ENCODE assay signal across 8 cellular contexts in the genomic region with DNA sequence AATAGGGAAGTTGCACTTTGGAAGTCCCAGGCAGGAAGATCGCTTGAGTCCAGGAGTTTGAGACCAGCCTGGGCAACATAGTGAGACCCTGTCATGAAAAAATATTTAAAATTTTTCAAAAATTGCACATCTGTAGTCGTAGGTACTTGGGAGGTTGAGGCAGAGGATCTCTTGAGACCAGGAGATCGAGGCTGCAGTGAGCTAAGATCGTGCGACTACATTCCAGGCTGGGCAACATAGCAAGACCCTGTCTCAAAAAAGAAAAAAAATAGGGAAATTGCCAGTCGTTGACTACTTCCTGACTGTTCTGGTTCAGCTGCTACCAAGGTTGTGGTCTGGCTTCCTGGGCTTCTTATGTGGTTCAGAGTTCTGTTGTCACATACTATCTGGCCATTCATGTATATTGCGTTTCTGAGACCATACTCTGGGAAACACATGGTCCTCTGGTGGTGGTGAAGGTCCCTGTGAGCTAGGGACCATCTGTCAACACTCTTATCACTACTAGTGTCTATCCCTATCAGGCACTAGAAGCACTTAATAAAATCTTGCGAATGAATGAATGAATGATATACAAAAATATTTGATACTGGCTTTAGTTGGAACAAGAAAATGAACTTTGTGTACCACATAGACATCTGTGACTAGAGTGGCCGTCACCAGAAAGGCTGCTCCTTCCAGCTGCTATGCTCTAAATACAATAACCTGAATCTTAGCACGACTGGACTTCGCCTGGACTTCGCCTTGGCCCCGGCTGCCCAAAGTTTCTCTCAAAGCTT. TPM values are rescaled to one million over a fixed set of nuclear protein-coding genes. Genes with fewer than 3 reads are reported as not detected.
DNase-seq lines count a peak whose midpoint lies in the region; ATAC-seq and TF ChIP-seq lines count a peak whose summit lies in the region.

No MANE protein-coding gene starts in this region.

- H3K4me1 ChIP-seq in iPS-15b (ENCODE audit: control insufficient read depth, insufficient read depth, low read length) (peaks cover 6% of the 10 kb centered on the region), stomach (peaks cover 7 to 39% (median 21%) of the 10 kb centered on the region in 4 donors)

- H3K27ac ChIP-seq in stomach, result peak overlapping the region in 4 of 5 donors; percentile 64 to 78 (median 68)

- H3K27me3 ChIP-seq in iPS-15b (ENCODE audit: control insufficient read depth, insufficient read depth, low read length) (peaks cover 6% of the 10 kb centered on the region), stomach (peaks cover 0 to 5% (median 0%) of the 10 kb centered on the region in 3 donors)

- no peak for TF ChIP-seq EP300 in stomach (IDR thresholded peaks at IDR 0.05)

- POLR2A ChIA-PET in activated CD4-positive, alpha-beta T cell treated with anti-CD3 and anti-CD28 coated beads, Interleukin-2, amount 10 ng/mL, durations not matched to agents 7 days and 5 days (lab: Charles Lee), result no interaction called here
- POLR2A ChIA-PET in activated CD8-positive, alpha-beta T cell treated with anti-CD3 and anti-CD28 coated beads, Interleukin-2, amount 10 ng/mL, durations not matched to agents 7 days and 5 days (lab: Charles Lee), result interaction anchor here (1.0 kb wide), 1 partner anchor 39 kb away, joined by 3 read pairs; a partner anchor contains a TSS

- no peak for TF ChIP-seq CTCF in stomach (IDR thresholded peaks at IDR 0.05)

- no peak overlapping the region for H3K27ac Mint-ChIP-seq in activated CD4-positive, alpha-beta T cell treated with anti-CD3 and anti-CD28 coated beads, Interleukin-2, amount 10 ng/mL, durations not matched to agents 7 days and 5 days
- H3K27ac Mint-ChIP-seq in activated CD8-positive, alpha-beta T cell treated with anti-CD3 and anti-CD28 coated beads, Interleukin-2, amount 10 ng/mL, durations not matched to agents 7 days and 5 days, result no peak overlapping the region

- no peak for ATAC-seq in activated CD8-positive, alpha-beta T cell treated with anti-CD3 and anti-CD28 coated beads, Interleukin-2, amount 10 ng/mL, durations not matched to agents 7 days and 5 days
- ATAC-seq in GM18909 (IDR thresholded peaks at IDR 0.05; ENCODE audit: poor library complexity, unreplicated experiment), result no peak

- CTCF ChIA-PET in activated CD4-positive, alpha-beta T cell treated with anti-CD3 and anti-CD28 coated beads, Interleukin-2, amount 10 ng/mL, durations not matched to agents 7 days and 5 days (lab: Charles Lee), result interaction anchor here (0.9 kb wide), 1 partner anchor 10 kb away, joined by 3 read pairs; no protein-coding TSS in a partner anchor
- CTCF ChIA-PET in activated CD8-positive, alpha-beta T cell treated with anti-CD3 and anti-CD28 coated beads, Interleukin-2, amount 10 ng/mL, durations not matched to agents 7 days and 5 days (lab: Charles Lee), result interaction anchor here (1.0 to 1.5 kb wide), 2 partner anchors 10 to 38 kb away, joined by 3 to 4 read pairs; a partner anchor contains a TSS

- H3K9ac ChIP-seq in iPS-15b (ENCODE audit: low read depth, low read length), result no peak overlapping the region

- H3K4me1 Mint-ChIP-seq in activated CD4-positive, alpha-beta T cell treated with anti-CD3 and anti-CD28 coated beads, Interleukin-2, amount 10 ng/mL, durations not matched to agents 7 days and 5 days, result peaks cover 19% of the 10 kb centered on the region
- peaks cover 29% of the 10 kb centered on the region for H3K4me1 Mint-ChIP-seq in activated CD8-positive, alpha-beta T cell treated with anti-CD3 and anti-CD28 coated beads, Interleukin-2, amount 10 ng/mL, durations not matched to agents 7 days and 5 days (ENCODE audit: low read depth)

- H3K9me3 Mint-ChIP-seq in activated CD4-positive, alpha-beta T cell treated with anti-CD3 and anti-CD28 coated beads, Interleukin-2, amount 10 ng/mL, durations not matched to agents 7 days and 5 days, result no peaks in the 10 kb centered on the region
- no peaks in the 10 kb centered on the region for H3K9me3 Mint-ChIP-seq in activated CD8-positive, alpha-beta T cell treated with anti-CD3 and anti-CD28 coated beads, Interleukin-2, amount 10 ng/mL, durations not matched to agents 7 days and 5 days (ENCODE audit: insufficient read depth)

- TF ChIP-seq POLR2A in stomach (IDR thresholded peaks at IDR 0.05), result no peak

- WGBS in stomach, 5 donors, result 45 to 51% (median 50%) methylated on average over 13 of the region's 13 CpGs

- H3K9me3 ChIP-seq in iPS-15b (ENCODE audit: control insufficient read depth, insufficient read depth, low read length), result no peaks in the 10 kb centered on the region
- H3K9me3 ChIP-seq in stomach, result no peaks in the 10 kb centered on the region

- H3K4me3 ChIP-seq in iPS-15b (ENCODE audit: low read depth, low read length), result peak overlapping the region; percentile 69
- H3K4me3 ChIP-seq in stomach, result peak overlapping the region; percentile 66 to 86 (median 79)

- peak overlapping the region; percentile 74 for H3K4me3 Mint-ChIP-seq in activated CD4-positive, alpha-beta T cell treated with anti-CD3 and anti-CD28 coated beads, Interleukin-2, amount 10 ng/mL, durations not matched to agents 7 days and 5 days
- peak overlapping the region; percentile 77 for H3K4me3 Mint-ChIP-seq in activated CD8-positive, alpha-beta T cell treated with anti-CD3 and anti-CD28 coated beads, Interleukin-2, amount 10 ng/mL, durations not matched to agents 7 days and 5 days

- H3K36me3 ChIP-seq in iPS-15b (ENCODE audit: control insufficient read depth, insufficient read depth, low read length) (no peaks in the 10 kb centered on the region), stomach (no peaks in the 10 kb centered on the region)

- H3K36me3 Mint-ChIP-seq in activated CD4-positive, alpha-beta T cell treated with anti-CD3 and anti-CD28 coated beads, Interleukin-2, amount 10 ng/mL, durations not matched to agents 7 days and 5 days (ENCODE audit: low read depth), result no peaks in the 10 kb centered on the region
- H3K36me3 Mint-ChIP-seq in activated CD8-positive, alpha-beta T cell treated with anti-CD3 and anti-CD28 coated beads, Interleukin-2, amount 10 ng/mL, durations not matched to agents 7 days and 5 days (ENCODE audit: low read depth), result no peaks in the 10 kb centered on the region

- peaks cover 33% of the 10 kb centered on the region for H3K27me3 Mint-ChIP-seq in activated CD4-positive, alpha-beta T cell treated with anti-CD3 and anti-CD28 coated beads, Interleukin-2, amount 10 ng/mL, durations not matched to agents 7 days and 5 days
- H3K27me3 Mint-ChIP-seq in activated CD8-positive, alpha-beta T cell treated with anti-CD3 and anti-CD28 coated beads, Interleukin-2, amount 10 ng/mL, durations not matched to agents 7 days and 5 days (ENCODE audit: low read depth), result peaks cover 14% of the 10 kb centered on the region

- DNase-seq in activated CD4-positive, alpha-beta T cell treated with anti-CD3 and anti-CD28 coated beads, Interleukin-2, amount 10 ng/mL, durations not matched to agents 7 days and 5 days, result no peak
- DNase-seq in activated CD4-positive, alpha-beta T cell treated with anti-CD3 and anti-CD28 coated beads for 4 hours, result no peak
- DNase-seq in activated CD8-positive, alpha-beta T cell treated with anti-CD3 and anti-CD28 coated beads, Interleukin-2, amount 10 ng/mL, durations not matched to agents 7 days and 5 days, result peak; percentile 38
- DNase-seq in stomach (no peak), NCI-H2029 treated with DMSO at 0.1 percent for 48 hours (lab: John Stamatoyannopoulos, UW) (no peak), NCI-H2081 treated with DMSO at 0.1 percent for 48 hours (lab: John Stamatoyannopoulos, UW) (no peak)

- intact Hi-C loops in stomach (cut with DNase I; ENCODE audit: low total_unique reads), result no loop called here

RNA-seq across cellular contexts. Expression of a gene that starts 0.9 kb away (rescaled TPM):
- 1 to 10 TPM; 2.7 to 4.0 TPM for total RNA-seq in activated CD4-positive, alpha-beta T cell treated with anti-CD3 and anti-CD28 coated beads, Interleukin-2, amount 10 ng/mL, durations not matched to agents 7 days and 5 days
- total RNA-seq in activated CD8-positive, alpha-beta T cell treated with anti-CD3 and anti-CD28 coated beads, Interleukin-2, amount 10 ng/mL, durations not matched to agents 7 days and 5 days, result 1 to 10 TPM; 6.7 to 7.4 TPM
- 10 to 100 TPM in 3 of 5 donors, 1 to 10 TPM in 2; 5.3 to 37.3 (median 10.3) TPM for total RNA-seq in stomach
- polyA plus RNA-seq in stomach, result 1 to 10 TPM; 3.7 to 5.8 (median 5.3) TPM

RNA-seq across cellular contexts. Expression of a gene that starts 38.5 kb away (rescaled TPM):
- total RNA-seq in activated CD4-positive, alpha-beta T cell treated with anti-CD3 and anti-CD28 coated beads, Interleukin-2, amount 10 ng/mL, durations not matched to agents 7 days and 5 days, result 1 to 10 TPM; 2.7 to 3.0 TPM
- 1 to 10 TPM; 3.2 to 4.2 TPM for total RNA-seq in activated CD8-positive, alpha-beta T cell treated with anti-CD3 and anti-CD28 coated beads, Interleukin-2, amount 10 ng/mL, durations not matched to agents 7 days and 5 days
- total RNA-seq in stomach, result 10 to 100 TPM in 2 of 5 donors, 1 to 10 TPM in 3; 1.3 to 22.0 (median 4.2) TPM
- polyA plus RNA-seq in stomach, result 1 to 10 TPM; 2.2 to 4.3 (median 3.7) TPM

RNA-seq across cellular contexts. Expression of a gene that starts 38.6 kb away (rescaled TPM):
- not detected for total RNA-seq in activated CD4-positive, alpha-beta T cell treated with anti-CD3 and anti-CD28 coated beads, Interleukin-2, amount 10 ng/mL, durations not matched to agents 7 days and 5 days
- total RNA-seq in activated CD8-positive, alpha-beta T cell treated with anti-CD3 and anti-CD28 coated beads, Interleukin-2, amount 10 ng/mL, durations not matched to agents 7 days and 5 days, result not detected
- under 1 TPM in 1 of 5 donors, not detected in 4; 0.37 TPM for total RNA-seq in stomach
- 1 to 10 TPM in 1 of 3 donors, under 1 TPM in 1, not detected in 1; 0.23 to 2.1 TPM for polyA plus RNA-seq in stomach
